ENCODE assay signal across 20 cellular contexts in the genomic region with DNA sequence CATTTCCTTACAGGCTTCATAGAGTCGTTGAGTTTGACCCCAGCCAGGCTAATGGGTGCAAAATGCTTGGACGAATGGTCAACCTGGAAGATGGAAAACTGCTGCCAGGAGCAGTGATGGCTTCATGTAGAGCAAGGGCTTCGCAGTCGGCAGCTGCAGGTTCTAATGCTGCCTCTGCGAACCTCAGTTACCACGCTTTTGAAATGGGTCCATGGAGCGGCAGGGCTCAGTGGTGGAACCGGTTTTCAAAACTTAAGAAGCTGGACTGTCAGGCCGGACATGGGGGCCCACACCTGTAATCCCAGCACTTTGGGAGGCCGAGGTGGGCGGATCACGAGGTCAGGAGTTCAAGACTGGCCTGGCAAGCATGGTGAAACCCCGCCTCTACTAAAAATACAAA. TPM values are rescaled to one million over a fixed set of nuclear protein-coding genes. Genes with fewer than 3 reads are reported as not detected.
DNase-seq lines count a peak whose midpoint lies in the region; ATAC-seq, FAIRE-seq and TF ChIP-seq lines count a peak whose summit lies in the region.
"Had no signal": no experiment of that assay in that cellular context is flagged by ENCODE, and none has a peak within 500 bp of the region (broad histone marks: within the 10 kb centered on the region; RNA-seq: fewer than 3 reads in every experiment).

No MANE protein-coding gene starts in this region.

- 61% methylated on average over 7 of the region's 13 CpGs for WGBS in HepG2 (ENCODE audit: low lambda C conversion rate)
- 77 to 92% (median 89%) methylated on average over 12 to 13 of the region's 13 CpGs for WGBS in spleen, 5 donors
- 85% methylated on average over 13 of the region's 13 CpGs for WGBS in mammary epithelial cell (ENCODE audit: low coverage, missing lambda C conversion rate)

- BruUV-seq in HepG2 (replicated peaks; lab: Mats Ljungman, UMichigan) (no TSS peak), mammary epithelial cell (replicated peaks; lab: Mats Ljungman, UMichigan) (no TSS peak)

- H2AFZ ChIP-seq in Karpas-422 (ENCODE audit: low read length) = no peak overlapping the region
- H2AFZ ChIP-seq in HepG2 (ENCODE audit: low read length) = no peak overlapping the region
- H2AFZ ChIP-seq in mammary epithelial cell (ENCODE audit: low read depth, low read length) = no peak overlapping the region
- H2AFZ ChIP-seq: GM23338 had no signal

- TF ChIP-seq POLR2A in HepG2 (IDR thresholded peaks at IDR 0.05; ENCODE audit: insufficient read depth in 1 of 2, low read depth in 2 of 2, low read length in 2 of 2) (no peak), spleen (IDR thresholded peaks at IDR 0.05) (no peak)

- no peak overlapping the region for H3K4me3 ChIP-seq in BLaER1 treated with 17β-estradiol and CSF1 and Interleukin-3, amounts not matched to agents 10 nM and 100 nM
- H3K4me3 ChIP-seq in Karpas-422 (ENCODE audit: low read length) (no peak overlapping the region), HepG2 (replicated peaks in 1 of 3; ENCODE audit: insufficient read depth in 1 of 3, low read depth in 2 of 3, low read length in 3 of 3) (no peak overlapping the region), spleen (no peak overlapping the region), mammary epithelial cell (replicated peaks in 1 of 3; ENCODE audit: insufficient read depth in 1 of 3, low read depth in 2 of 3, low read length in 3 of 3) (no peak overlapping the region)
- H3K4me3 ChIP-seq: GM23338, K562 had no signal

- H3K27me3 ChIP-seq in BLaER1 treated with 17β-estradiol and CSF1 and Interleukin-3, amounts not matched to agents 10 nM and 100 nM = no peaks in the 10 kb centered on the region
- H3K27me3 ChIP-seq in Karpas-422 (ENCODE audit: low read length) (no peaks in the 10 kb centered on the region), HepG2 (ENCODE audit: control insufficient read depth in 1 of 2, insufficient read depth in 2 of 2, low read length in 2 of 2) (peaks cover 0 to 4% of the 10 kb centered on the region in 2 experiments; a peak in 2 of 5 replicates), spleen (replicated peaks in 1 of 7) (peaks cover 0 to 6% (median 0%) of the 10 kb centered on the region in 7 donors), mammary epithelial cell (ENCODE audit: insufficient read depth, low read length) (peaks cover 3% of the 10 kb centered on the region)
- H3K27me3 ChIP-seq: BE2C had no signal

- 0 out of 22 replicates have a peak overlapping the region, but pooled peaks of 1 of the 11 experiments have one; percentile 9 for H3K9ac ChIP-seq in BLaER1 treated with 17β-estradiol and CSF1 and Interleukin-3, amounts not matched to agents 10 nM and 100 nM
- H3K9ac ChIP-seq in Karpas-422 (ENCODE audit: low read length) (no peak overlapping the region), HepG2 (ENCODE audit: insufficient read depth, low read depth, low read length) (no peak overlapping the region), mammary epithelial cell (ENCODE audit: insufficient read depth, low read length) (no peak overlapping the region)

- peak; percentile 5 for DNase-seq in Karpas-422
- DNase-seq in HepG2 (ENCODE audit: low spot score) = no peak
- DNase-seq in spleen = peak; percentile 38
- DNase-seq in mammary epithelial cell = no peak
- no peak for DNase-seq in stimulated activated CD4-positive, alpha-beta T cell treated with anti-CD3 and anti-CD28 coated beads, Interleukin-2, amount 100 ng/mL, for 48 hours
- DNase-seq: ACHN; BE2C; Calu3; CD8-positive, alpha-beta T cell; DMS79 treated with DMSO at 0.1 percent for 48 hours; GF-D8; HCEC 1CT; IMR-90 had no signal

- H3K9me2 ChIP-seq in Karpas-422 (replicated peaks; ENCODE audit: insufficient read depth, low read length) = no peaks in the 10 kb centered on the region

- no peak for FAIRE-seq in HepG2 (lab: Jason Lieb, UNC)
- FAIRE-seq: A204.1, H54, K562 had no signal

- ATAC-seq in HepG2 = no peak
- no peak for ATAC-seq in HG02571 (IDR thresholded peaks at IDR 0.05; ENCODE audit: unreplicated experiment)
- ATAC-seq: CD8-positive, alpha-beta T cell; K562 had no signal

- in situ Hi-C loops in HepG2 (cut with HindIII; ENCODE audit: extremely low pct_ligation_motif_present, low pct_unique_long_range_greater_than_20kb) (loop anchor here (25.0 kb wide), 1 partner anchor 759 kb away; a partner anchor contains a TSS), mammary epithelial cell (cut with MboI; ENCODE audit: low sequenced_read_pairs in 2 of 2) (no loop called here)

- peaks cover 24 to 73% (median 49%) of the 10 kb centered on the region in 10 experiments for H3K4me1 ChIP-seq in BLaER1 treated with 17β-estradiol and CSF1 and Interleukin-3, amounts not matched to agents 10 nM and 100 nM
- no peaks in the 10 kb centered on the region for H3K4me1 ChIP-seq in Karpas-422 (ENCODE audit: low read length)
- H3K4me1 ChIP-seq in HepG2 (ENCODE audit: insufficient read depth, low read length) = peaks cover 35% of the 10 kb centered on the region
- H3K4me1 ChIP-seq in spleen = peaks cover 0 to 13% (median 4%) of the 10 kb centered on the region in 6 donors
- no peaks in the 10 kb centered on the region for H3K4me1 ChIP-seq in mammary epithelial cell (ENCODE audit: insufficient read depth, low read length)
- H3K4me1 ChIP-seq: BE2C had no signal

- POLR2A ChIA-PET in HepG2 (lab: Yijun Ruan, JAX) = interaction anchor here (1.2 kb wide), 1 partner anchor 30 kb away, joined by 4 read pairs; no protein-coding TSS in a partner anchor

- H3K27ac ChIP-seq in BLaER1 treated with 17β-estradiol and CSF1 and Interleukin-3, amounts not matched to agents 10 nM and 100 nM = no peak overlapping the region
- H3K27ac ChIP-seq in Karpas-422 (ENCODE audit: low read length) (no peak overlapping the region), HepG2 (ENCODE audit: extremely low read length, insufficient read depth, low read length) (no peak overlapping the region), spleen (no peak overlapping the region), mammary epithelial cell (ENCODE audit: insufficient read depth, low read depth, low read length) (no peak overlapping the region)
- H3K27ac ChIP-seq: HL-60 had no signal

- peak overlapping the region; percentile 54 to 87 (median 79); a peak in 21 of 22 replicates for H3K4me2 ChIP-seq in BLaER1 treated with 17β-estradiol and CSF1 and Interleukin-3, amounts not matched to agents 10 nM and 100 nM
- H3K4me2 ChIP-seq in Karpas-422 (ENCODE audit: low read depth, low read length, poor library complexity, severe bottlenecking) (no peak overlapping the region), HepG2 (ENCODE audit: low read depth, low read length) (no peak overlapping the region), mammary epithelial cell (ENCODE audit: insufficient read depth, low read depth, low read length) (no peak overlapping the region)
- H3K4me2 ChIP-seq: GM23338 had no signal

- TF ChIP-seq CTCF in HepG2 (CRISPR knock-in tag; IDR thresholded peaks at IDR 0.05) (no peak), spleen (IDR thresholded peaks at IDR 0.05 in 8 of 11, conservative IDR thresholded peaks at IDR 0.05 in 3 of 11) (no peak), mammary epithelial cell (conservative IDR thresholded peaks at IDR 0.05 in 1 of 2, IDR thresholded peaks at IDR 0.05 in 1 of 2; ENCODE audit: extremely low read depth in 1 of 2, insufficient read depth in 1 of 2, low read depth in 1 of 2, low read length in 2 of 2) (no peak)

- no peaks in the 10 kb centered on the region for H3K36me3 ChIP-seq in BLaER1 treated with 17β-estradiol and CSF1 and Interleukin-3, amounts not matched to agents 10 nM and 100 nM
- H3K36me3 ChIP-seq in Karpas-422 (ENCODE audit: insufficient read depth, low read length) (no peaks in the 10 kb centered on the region), HepG2 (replicated peaks in 1 of 2; ENCODE audit: control insufficient read depth in 1 of 2, insufficient read depth in 2 of 2, low read length in 2 of 2) (no peaks in the 10 kb centered on the region), spleen (no peaks in the 10 kb centered on the region), mammary epithelial cell (ENCODE audit: insufficient read depth, low read length) (no peaks in the 10 kb centered on the region)
- H3K36me3 ChIP-seq: BE2C had no signal

- intact Hi-C loops in HepG2 (cut with micrococcal nuclease; ENCODE audit: unreplicated experiment) (no loop called here), spleen (cut with DNase I; ENCODE audit: low total_unique reads) (no loop called here), mammary epithelial cell (cut with micrococcal nuclease) (no loop called here)

- TF ChIP-seq EP300 in HepG2 (IDR thresholded peaks at IDR 0.05; ENCODE audit: low read depth in 2 of 2, low read length in 2 of 2) = no peak
- no peak for TF ChIP-seq EP300 in HepG2 (CRISPR knock-in tag; IDR thresholded peaks at IDR 0.05; ENCODE audit: borderline replicate concordance)

- H3K79me2 ChIP-seq in Karpas-422 (ENCODE audit: low read length) (no peaks in the 10 kb centered on the region), HepG2 (ENCODE audit: insufficient read depth, low read length) (no peaks in the 10 kb centered on the region), mammary epithelial cell (ENCODE audit: insufficient read depth, low read length) (no peaks in the 10 kb centered on the region)

- no peaks in the 10 kb centered on the region for H4K20me1 ChIP-seq in BLaER1 treated with 17β-estradiol and CSF1 and Interleukin-3, amounts not matched to agents 10 nM and 100 nM
- H4K20me1 ChIP-seq in Karpas-422 (ENCODE audit: insufficient read depth, low read depth, low read length) (no peaks in the 10 kb centered on the region), HepG2 (ENCODE audit: insufficient read depth, low read length) (no peaks in the 10 kb centered on the region), mammary epithelial cell (ENCODE audit: insufficient read depth, low read length) (no peaks in the 10 kb centered on the region)

- H3K9me3 ChIP-seq in BLaER1 treated with 17β-estradiol and CSF1 and Interleukin-3, amounts not matched to agents 10 nM and 100 nM (replicated peaks in 1 of 11) = no peaks in the 10 kb centered on the region
- H3K9me3 ChIP-seq in Karpas-422 (ENCODE audit: low read length) = no peaks in the 10 kb centered on the region
- H3K9me3 ChIP-seq in HepG2 (ENCODE audit: low read length) = no peaks in the 10 kb centered on the region
- H3K9me3 ChIP-seq in spleen = no peaks in the 10 kb centered on the region
- H3K9me3 ChIP-seq in mammary epithelial cell (replicated peaks; ENCODE audit: insufficient read depth, low read length) = no peaks in the 10 kb centered on the region
- H3K9me3 ChIP-seq: BE2C had no signal

- no peak for TF ChIP-seq RAD21 in HepG2 (CRISPR knock-in tag; IDR thresholded peaks at IDR 0.05)

- dilution Hi-C loops in mammary epithelial cell (cut with HindIII; ENCODE audit: low sequenced_read_pairs) = no loop called here

- CTCF ChIA-PET in HepG2 (lab: Yijun Ruan, JAX; ENCODE audit: low intra/inter-chr PET ratio, low total read pairs) (no interaction called here), mammary epithelial cell (lab: Charles Lee; ENCODE audit: low non-redundant PET) (no interaction called here)

RNA-seq across cellular contexts. Expression of a gene that starts 55.9 kb away (rescaled TPM):
- total RNA-seq in Karpas-422 (2014; rRNA removed; shearing (Covaris generic); ENCODE audit: low replicate concordance) = not detected in 2 replicates
- 19.4 and 27.5 TPM in 2 replicates for total RNA-seq in HepG2 (2016; rRNA removed; fragmentation: Illumina TruSeq; extraction: Trizol)
- 11.8 and 14.1 TPM in 2 replicates for total RNA-seq in HepG2 (2016; cell fraction: cytosol; rRNA removed; fragmentation: Illumina TruSeq; extraction: Trizol; ENCODE audit: low read depth)
- total RNA-seq in HepG2 (2016; cell fraction: insoluble cytoplasmic fraction; rRNA removed; fragmentation: Illumina TruSeq; extraction: Trizol) = 18.0 and 27.8 TPM in 2 replicates
- total RNA-seq in HepG2 (2016; cell fraction: membrane; rRNA removed; fragmentation: Illumina TruSeq; extraction: Trizol) = 20.5 and 24.3 TPM in 2 replicates
- 29.0 and 30.8 TPM in 2 replicates for total RNA-seq in HepG2 (2016; cell fraction: nucleus; rRNA removed; fragmentation: Illumina TruSeq; extraction: Trizol)
- 11.6 and 14.2 TPM in 2 replicates for polyA plus RNA-seq in HepG2 (2011; rRNA removed)
- 10.6 and 15.7 TPM in 2 replicates for polyA plus RNA-seq in HepG2 (2011; cell fraction: cytosol; rRNA removed)
- polyA plus RNA-seq in HepG2 (2011; cell fraction: nucleus; rRNA removed) = 37.8 and 39.5 TPM in 2 replicates
- 9.0 and 15.0 TPM in 2 replicates for polyA plus RNA-seq in HepG2 (2012)
- polyA plus RNA-seq in HepG2 (2016; cell fraction: cytosol; fragmentation: Illumina TruSeq; extraction: Trizol; ENCODE audit: low read depth) = 15.7 and 19.9 TPM in 2 replicates
- polyA plus RNA-seq in HepG2 (2016; cell fraction: insoluble cytoplasmic fraction; fragmentation: Illumina TruSeq; extraction: Trizol; ENCODE audit: low read depth) = 27.0 and 28.3 TPM in 2 replicates
- 23.3 and 25.4 TPM in 2 replicates for polyA plus RNA-seq in HepG2 (2016; cell fraction: membrane; fragmentation: Illumina TruSeq; extraction: Trizol; ENCODE audit: low read depth)
- polyA plus RNA-seq in HepG2 (2016; cell fraction: nucleus; fragmentation: Illumina TruSeq; extraction: Trizol; ENCODE audit: insufficient read depth, low read depth) = 52.2 and 53.0 TPM in 2 replicates
- polyA minus RNA-seq in HepG2 (2011; rRNA and poly(A)+ RNA removed; ENCODE audit: low replicate concordance) = 23.9 and 28.6 TPM in 2 replicates
- polyA minus RNA-seq in HepG2 (2011; cell fraction: cytosol; rRNA and poly(A)+ RNA removed) = 6.8 and 9.5 TPM in 2 replicates
- polyA minus RNA-seq in HepG2 (2011; cell fraction: nucleus; rRNA and poly(A)+ RNA removed) = 24.1 and 24.2 TPM in 2 replicates
- total RNA-seq in spleen = 10 to 100 TPM; 49.0 to 85.6 (median 77.9) TPM
- 10 to 100 TPM; 31.3 to 83.1 (median 57.5) TPM for polyA plus RNA-seq in spleen
- 10 to 100 TPM; 13.0 to 19.9 TPM for total RNA-seq in mammary epithelial cell
- polyA plus RNA-seq in mammary epithelial cell = 12.9 TPM
- 9.1 TPM for polyA minus RNA-seq in mammary epithelial cell

Comparison
In these comparisons a context has a peak if more than half of its experiments do, and no peak if none do; other contexts are left out.
1. H3K4me2 ChIP-seq: peak in BLaER1 treated with 17β-estradiol and CSF1 and Interleukin-3, amounts not matched to agents 10 nM and 100 nM (11 of 11); none in Karpas-422 (single experiment), HepG2 (single experiment) and mammary epithelial cell (single experiment).
2. DNase-seq: peak in Karpas-422 (single experiment) and spleen (single experiment); none in HepG2 (single experiment), mammary epithelial cell (single experiment) and stimulated activated CD4-positive, alpha-beta T cell treated with anti-CD3 and anti-CD28 coated beads, Interleukin-2, amount 100 ng/mL, for 48 hours (0 of 2).
3. RNA of a gene that starts 55.9 kb away (total RNA-seq): 49.0 to 85.6 TPM in spleen, 11.8 to 30.8 TPM in HepG2 and 13.0 to 19.9 TPM in mammary epithelial cell; not detected in Karpas-422; every median in the first group is over 10 times any median in the second.